In the genomic region with DNA sequence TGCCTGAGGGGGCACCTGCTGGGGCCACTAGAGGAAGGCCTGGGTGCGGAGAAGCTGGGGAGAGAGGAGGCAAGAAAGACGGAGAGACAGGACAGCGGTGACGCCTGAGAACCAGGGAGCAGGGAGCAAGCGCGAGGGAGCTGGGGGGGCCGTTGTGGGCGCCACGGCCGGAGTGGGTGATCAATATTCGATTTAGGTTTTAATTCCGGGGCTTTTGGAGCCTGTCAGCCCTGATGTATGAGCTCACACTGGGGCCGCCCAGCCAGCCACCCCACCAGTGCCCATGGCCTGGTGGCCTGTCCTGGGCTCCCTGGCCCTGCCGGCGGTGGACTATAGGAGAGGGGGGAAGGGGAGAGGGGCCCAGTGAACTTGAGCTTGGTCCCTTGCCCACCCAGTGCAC, we compare ENCODE assay signal across 22 cellular contexts. TPM values are rescaled to one million over a fixed set of nuclear protein-coding genes. Genes with fewer than 3 reads are reported as not detected.
DNase-seq lines count a peak whose midpoint lies in the region; TF ChIP-seq lines count a peak whose summit lies in the region.
"Had no signal": no experiment of that assay in that cellular context is flagged by ENCODE, and none has a peak within 500 bp of the region (broad histone marks: within the 10 kb centered on the region; RNA-seq: fewer than 3 reads in every experiment).

No MANE protein-coding gene starts in this region.

- peaks cover 21% of the 10 kb centered on the region for H3K27me3 ChIP-seq in osteoblast (ENCODE audit: insufficient read depth, low read length)

- peak overlapping the region; percentile 58 for H3K4me2 ChIP-seq in osteoblast (ENCODE audit: insufficient read depth, low read length)

- no peaks in the 10 kb centered on the region for H3K79me2 ChIP-seq in osteoblast (ENCODE audit: insufficient read depth, low read length)

- POLR2A ChIA-PET in activated CD4-positive, alpha-beta T cell treated with anti-CD3 and anti-CD28 coated beads, Interleukin-2, amount 10 ng/mL, durations not matched to agents 7 days and 5 days (lab: Charles Lee): no interaction called here

- H4K20me1 ChIP-seq in osteoblast (ENCODE audit: insufficient read depth, low read length): peaks cover 4% of the 10 kb centered on the region

- peaks cover 22% of the 10 kb centered on the region for H3K4me1 ChIP-seq in osteoblast (ENCODE audit: insufficient read depth, low read length)

- peaks cover 48% of the 10 kb centered on the region for H3K27me3 Mint-ChIP-seq in activated CD4-positive, alpha-beta T cell treated with anti-CD3 and anti-CD28 coated beads, Interleukin-2, amount 10 ng/mL, durations not matched to agents 7 days and 5 days
- H3K27me3 Mint-ChIP-seq in IgD-negative memory B cell (peaks cover 7% of the 10 kb centered on the region), chondrocyte (ENCODE audit: low read depth) (peaks cover 32% of the 10 kb centered on the region)

- H3K4me3 Mint-ChIP-seq in activated CD4-positive, alpha-beta T cell treated with anti-CD3 and anti-CD28 coated beads, Interleukin-2, amount 10 ng/mL, durations not matched to agents 7 days and 5 days: no peak overlapping the region
- H3K4me3 Mint-ChIP-seq in IgD-negative memory B cell: peak overlapping the region in 2 of 4 donors; percentile 38 to 61
- no peak overlapping the region for H3K4me3 Mint-ChIP-seq in chondrocyte (ENCODE audit: unreplicated experiment)
- H3K4me3 Mint-ChIP-seq: activated CD4-positive, alpha-beta T cell treated with anti-CD3 and anti-CD28 coated beads for 36 hours had no signal

- peaks cover 34% of the 10 kb centered on the region for H3K4me1 Mint-ChIP-seq in activated CD4-positive, alpha-beta T cell treated with anti-CD3 and anti-CD28 coated beads, Interleukin-2, amount 10 ng/mL, durations not matched to agents 7 days and 5 days
- H3K4me1 Mint-ChIP-seq in IgD-negative memory B cell (peaks cover 23 to 42% (median 36%) of the 10 kb centered on the region in 3 donors), chondrocyte (ENCODE audit: low read depth) (peaks cover 7% of the 10 kb centered on the region)

- no peaks in the 10 kb centered on the region for H3K9me3 Mint-ChIP-seq in activated CD4-positive, alpha-beta T cell treated with anti-CD3 and anti-CD28 coated beads, Interleukin-2, amount 10 ng/mL, durations not matched to agents 7 days and 5 days
- H3K9me3 Mint-ChIP-seq in IgD-negative memory B cell: no peaks in the 10 kb centered on the region
- no peaks in the 10 kb centered on the region for H3K9me3 Mint-ChIP-seq in chondrocyte (ENCODE audit: low read depth)
- H3K9me3 Mint-ChIP-seq: activated naive CD4-positive, alpha-beta T cell treated with anti-CD3 and anti-CD28 coated beads, Interleukin-2, amount 50 U/mL, for 72 hours had no signal

- no peaks in the 10 kb centered on the region for H3K9me3 ChIP-seq in osteoblast (ENCODE audit: low read depth, low read length)
- H3K9me3 ChIP-seq: lower lobe of right lung, Peyer's patch had no signal

- H3K36me3 Mint-ChIP-seq in activated CD4-positive, alpha-beta T cell treated with anti-CD3 and anti-CD28 coated beads, Interleukin-2, amount 10 ng/mL, durations not matched to agents 7 days and 5 days (ENCODE audit: low read depth): peaks cover 6% of the 10 kb centered on the region
- H3K36me3 Mint-ChIP-seq in IgD-negative memory B cell (no peaks in the 10 kb centered on the region), chondrocyte (ENCODE audit: low read depth) (no peaks in the 10 kb centered on the region)
- H3K36me3 Mint-ChIP-seq: activated naive CD4-positive, alpha-beta T cell treated with anti-CD3 and anti-CD28 coated beads, Interleukin-2, amount 50 U/mL, for 72 hours had no signal

- H2AFZ ChIP-seq in osteoblast (ENCODE audit: low read length): no peak overlapping the region

- DNase-seq in activated CD4-positive, alpha-beta T cell treated with anti-CD3 and anti-CD28 coated beads, Interleukin-2, amount 10 ng/mL, durations not matched to agents 7 days and 5 days: no peak
- no peak for DNase-seq in activated CD4-positive, alpha-beta T cell treated with anti-CD3 and anti-CD28 coated beads, Interleukin-2, amount 50 U/mL, for 4 hours
- DNase-seq in chondrocyte (ENCODE audit: low spot score) (no peak), osteoblast (ENCODE audit: insufficient read length, low spot score, missing footprints) (no peak), germinal center (ENCODE audit: low spot score) (no peak), dermis blood vessel endothelial cell (no peak), epidermal melanocyte (ENCODE audit: insufficient read length, low spot score) (no peak)
- DNase-seq: 8988T; activated CD8-positive, alpha-beta memory T cell treated with anti-CD3 and anti-CD28 coated beads, Interleukin-2, amount 50 U/mL, for 48 hours; HCEC 1CT; hippocampal formation; islet precursor cell; lower lobe of right lung; NCI-H187; NCI-H226; Peyer's patch; T-helper 9 cell had no signal

- no peak for TF ChIP-seq CTCF in chondrocyte (IDR thresholded peaks at IDR 0.05)
- TF ChIP-seq CTCF in osteoblast (IDR thresholded peaks at IDR 0.05; ENCODE audit: extremely low read depth, low read depth, low read length): no peak

- H3K27ac Mint-ChIP-seq in activated CD4-positive, alpha-beta T cell treated with anti-CD3 and anti-CD28 coated beads, Interleukin-2, amount 10 ng/mL, durations not matched to agents 7 days and 5 days: peak overlapping the region; percentile 37
- peak overlapping the region in 2 of 3 donors; percentile 38 to 87 for H3K27ac Mint-ChIP-seq in IgD-negative memory B cell
- peak overlapping the region; percentile 19 for H3K27ac Mint-ChIP-seq in chondrocyte (ENCODE audit: unreplicated experiment)

- CTCF ChIA-PET in activated CD4-positive, alpha-beta T cell treated with anti-CD3 and anti-CD28 coated beads, Interleukin-2, amount 10 ng/mL, durations not matched to agents 7 days and 5 days (lab: Charles Lee): interaction anchor here (0.6 to 1.6 kb wide), 2 partner anchors 8 to 505 kb away, joined by 3 to 9 read pairs; no protein-coding TSS in a partner anchor

- H3K36me3 ChIP-seq in osteoblast (ENCODE audit: insufficient read depth, low read length): no peaks in the 10 kb centered on the region
- H3K36me3 ChIP-seq: lower lobe of right lung, Peyer's patch had no signal

- peak overlapping the region; percentile 16 for H3K4me3 ChIP-seq in osteoblast (ENCODE audit: insufficient read depth, low read length)
- H3K4me3 ChIP-seq: lower lobe of right lung, Peyer's patch had no signal

- H3K27ac ChIP-seq in osteoblast (ENCODE audit: low read depth, low read length): peak overlapping the region; percentile 3
- H3K27ac ChIP-seq: C4-2B, lower lobe of right lung had no signal

RNA-seq across cellular contexts. Expression of gene ERFL, which starts 8.7 kb away (rescaled TPM):
- 1 to 10 TPM; 1.5 to 1.6 TPM for total RNA-seq in activated CD4-positive, alpha-beta T cell treated with anti-CD3 and anti-CD28 coated beads, Interleukin-2, amount 10 ng/mL, durations not matched to agents 7 days and 5 days
- polyA plus RNA-seq in IgD-negative memory B cell: not detected
- total RNA-seq in chondrocyte (0.27 to 0.44 TPM (median 0.35 TPM) in 3 replicates), osteoblast (under 0.01 TPM in 2 replicates), dermis blood vessel endothelial cell (not detected in 2 replicates)
- total RNA-seq: fibroblast of villous mesenchyme had no signal

RNA-seq across cellular contexts. Expression of gene RABAC1, which starts 22.2 kb away (rescaled TPM):
- total RNA-seq in activated CD4-positive, alpha-beta T cell treated with anti-CD3 and anti-CD28 coated beads, Interleukin-2, amount 10 ng/mL, durations not matched to agents 7 days and 5 days: 10 to 100 TPM; 67.4 to 74.0 TPM
- 178 TPM for polyA plus RNA-seq in IgD-negative memory B cell
- total RNA-seq in chondrocyte (282 to 302 TPM (median 295 TPM) in 3 replicates), osteoblast (95.2 and 117 TPM in 2 replicates), dermis blood vessel endothelial cell (73.9 and 132 TPM in 2 replicates)

RNA-seq across cellular contexts. Expression of gene ARHGEF1, which starts 54.0 kb away (rescaled TPM):
- total RNA-seq in activated CD4-positive, alpha-beta T cell treated with anti-CD3 and anti-CD28 coated beads, Interleukin-2, amount 10 ng/mL, durations not matched to agents 7 days and 5 days: 100 to 1,000 TPM; 663 to 761 TPM
- polyA plus RNA-seq in IgD-negative memory B cell: 203 TPM
- total RNA-seq in chondrocyte: 70.5 to 105 TPM (median 73.2 TPM) in 3 replicates
- total RNA-seq in osteoblast: 30.6 and 31.8 TPM in 2 replicates
- 53.8 and 69.4 TPM in 2 replicates for total RNA-seq in dermis blood vessel endothelial cell

RNA-seq across cellular contexts. Expression of gene ATP1A3, which starts 57.1 kb away (rescaled TPM):
- 1 to 10 TPM; 1.9 to 2.0 TPM for total RNA-seq in activated CD4-positive, alpha-beta T cell treated with anti-CD3 and anti-CD28 coated beads, Interleukin-2, amount 10 ng/mL, durations not matched to agents 7 days and 5 days
- polyA plus RNA-seq in IgD-negative memory B cell: 1.2 TPM
- 0.10 to 0.85 TPM (median 0.64 TPM) in 3 replicates for total RNA-seq in chondrocyte
- under 0.01 TPM in 2 replicates for total RNA-seq in osteoblast
- total RNA-seq in dermis blood vessel endothelial cell: under 0.01 and 0.05 TPM in 2 replicates
- total RNA-seq: fibroblast of villous mesenchyme had no signal

RNA-seq across cellular contexts. Expression of gene CD79A, which starts 59.9 kb away (rescaled TPM):
- 1 to 10 TPM; 2.9 to 4.7 TPM for total RNA-seq in activated CD4-positive, alpha-beta T cell treated with anti-CD3 and anti-CD28 coated beads, Interleukin-2, amount 10 ng/mL, durations not matched to agents 7 days and 5 days
- 3,141 TPM for polyA plus RNA-seq in IgD-negative memory B cell
- total RNA-seq in chondrocyte (0.36 TPM in 1 of 3 replicates, not detected in the others), osteoblast (0.36 TPM in 1 of 2 replicates, not detected in the other), dermis blood vessel endothelial cell (0.09 and 0.34 TPM in 2 replicates)
- total RNA-seq: fibroblast of villous mesenchyme had no signal
